In genomic region chr14:35215110-35215872, GRCh38 we compare ENCODE assay signal across 8 cellular contexts.
DNase-seq lines count a peak whose midpoint lies in the region; ATAC-seq and TF ChIP-seq lines count a peak whose summit lies in the region.

No MANE protein-coding gene starts in this region.

- TF ChIP-seq CTCF in C4-2B (conservative IDR thresholded peaks at IDR 0.05): peak; percentile 67

- H3K27ac ChIP-seq in C4-2B: peak overlapping the region; percentile 10; the same call in 1 of the 2 replicates

- ATAC-seq in HG02678 (IDR thresholded peaks at IDR 0.05; ENCODE audit: unreplicated experiment) (no peak), GM18861 (IDR thresholded peaks at IDR 0.05; ENCODE audit: unreplicated experiment) (no peak)

- DNase-seq in HS-27A (ENCODE audit: low read depth): peak; percentile 26
- DNase-seq in amniotic stem cell (lab: John Stamatoyannopoulos, UW): peak; percentile 47
- DNase-seq in kidney glomerular epithelial cell (lab: John Stamatoyannopoulos, UW): peak; percentile 60
- no peak for DNase-seq in activated naive CD4-positive, alpha-beta T cell treated with Interleukin-2 at 50 U/mL for 16 hours
- DNase-seq in cortex of kidney (lab: John Stamatoyannopoulos, UW): no peak

Comparison
In these comparisons a context has a peak if more than half of its experiments do, and no peak if none do; other contexts are left out.
1. DNase-seq: peak in HS-27A (single experiment), amniotic stem cell (single experiment) and kidney glomerular epithelial cell (single experiment); none in activated naive CD4-positive, alpha-beta T cell treated with Interleukin-2 at 50 U/mL for 16 hours (single experiment) and cortex of kidney (single experiment).